Comparison of ENCODE assay signal across 11 cellular contexts in the genomic region with DNA sequence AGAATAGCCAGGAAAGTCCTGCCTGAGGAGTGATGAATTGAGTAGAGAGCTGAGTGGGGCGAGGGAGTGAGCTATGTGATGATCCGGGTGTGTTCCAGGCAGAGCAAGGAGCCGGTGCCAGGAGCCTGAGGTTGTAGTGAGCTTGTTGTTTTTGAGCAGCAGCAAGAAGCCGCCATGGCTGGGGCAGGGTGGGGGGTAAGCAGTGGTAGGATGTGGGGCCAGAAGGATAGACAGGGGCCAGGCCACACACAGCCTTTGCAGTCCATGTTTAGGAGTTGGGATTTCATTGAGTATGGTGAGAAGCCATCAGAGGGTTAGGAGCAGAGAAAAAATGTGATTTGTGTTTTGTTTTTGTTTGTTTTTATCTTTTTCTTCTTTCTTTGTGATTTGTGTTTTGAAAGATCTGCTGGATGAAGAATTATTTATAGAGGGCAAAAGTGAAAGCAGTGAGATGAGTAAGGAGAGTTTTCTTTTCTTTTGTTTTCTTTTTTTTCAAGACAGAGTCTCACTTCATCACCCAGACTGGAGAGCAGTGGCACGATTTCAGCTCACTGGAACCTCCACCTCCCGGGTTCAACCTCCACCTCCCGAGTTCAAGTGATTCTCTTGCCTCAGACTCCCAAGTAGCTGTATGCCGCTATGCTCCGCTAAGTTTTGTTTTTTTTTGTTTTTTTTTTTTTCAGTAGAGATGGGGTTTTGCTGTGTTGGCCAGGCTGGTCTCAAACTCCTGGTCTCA.
A peak's percentile ranks its signal among the peaks of the same experiment; 100 is the strongest.
DNase-seq lines count a peak whose midpoint lies in the region; ATAC-seq, FAIRE-seq and TF ChIP-seq lines count a peak whose summit lies in the region.
"Had no signal": no experiment of that assay in that cellular context is flagged by ENCODE, and none has a peak within 500 bp of the region (broad histone marks: within the 10 kb centered on the region; RNA-seq: fewer than 3 reads in every experiment).

No MANE protein-coding gene starts in this region.

- peaks cover 2 to 3% of the 10 kb centered on the region in 2 donors for H3K9me3 ChIP-seq in uterus

- H4K20me1 ChIP-seq in GM23338 (replicated peaks; ENCODE audit: insufficient read depth) = no peaks in the 10 kb centered on the region

- no peaks in the 10 kb centered on the region for H3K27me3 Mint-ChIP-seq in GM23338 (ENCODE audit: insufficient read depth, low read depth, poor library complexity)

- H3K4me3 Mint-ChIP-seq in GM23338 = no peak overlapping the region
- H3K4me3 Mint-ChIP-seq: central memory CD8-positive, alpha-beta T cell had no signal

- H3K27ac ChIP-seq in GM23338 (ENCODE audit: low read depth) (no peak overlapping the region), uterus (no peak overlapping the region)
- H3K27ac ChIP-seq: right lobe of liver had no signal

- H3F3A ChIP-seq in GM23338 (replicated peaks; ENCODE audit: low read depth) = no peaks in the 10 kb centered on the region

- H3K36me3 ChIP-seq in GM23338 (ENCODE audit: insufficient read depth) (no peaks in the 10 kb centered on the region), uterus (no peaks in the 10 kb centered on the region)
- H3K36me3 ChIP-seq: right lobe of liver had no signal

- 0 out of 2 replicates have a peak, but pooled peaks cover 3% of the 10 kb centered on the region for H3K4me1 ChIP-seq in GM23338 (ENCODE audit: insufficient read depth)
- no peaks in the 10 kb centered on the region for H3K4me1 ChIP-seq in uterus
- H3K4me1 ChIP-seq: right lobe of liver had no signal

- no peak for DNase-seq in GM18507 (ENCODE audit: extremely low spot score, insufficient read length, low read depth)
- no peak for DNase-seq in GM23338 (ENCODE audit: low spot score)
- peak; percentile 19 for DNase-seq in kidney glomerular epithelial cell (lab: John Stamatoyannopoulos, UW)
- no peak for DNase-seq in uterus
- no peak for DNase-seq in NCI-H1105 (lab: John Stamatoyannopoulos, UW)
- DNase-seq in activated naive CD4-positive, alpha-beta T cell treated with Interleukin-2 at 50 U/mL for 16 hours = no peak
- DNase-seq: activated T-cell treated with anti-CD3 and anti-CD28 coated beads, Interleukin-2, amount 50 U/mL, for 1 hour had no signal

- no peak overlapping the region for H3K4me2 ChIP-seq in GM23338

- H2AFZ ChIP-seq in GM23338 = peak overlapping the region; percentile 84

- H3K9me2 ChIP-seq in GM23338 (ENCODE audit: insufficient read depth) = no peaks in the 10 kb centered on the region

- H3K27me3 ChIP-seq in GM23338 (ENCODE audit: insufficient read depth) = no peaks in the 10 kb centered on the region
- no peaks in the 10 kb centered on the region for H3K27me3 ChIP-seq in uterus
- H3K27me3 ChIP-seq: right lobe of liver had no signal

- H3K4me3 ChIP-seq in GM23338 = no peak overlapping the region
- H3K4me3 ChIP-seq in uterus = no peak overlapping the region
- H3K4me3 ChIP-seq: right lobe of liver had no signal

- no peaks in the 10 kb centered on the region for H3K79me2 ChIP-seq in GM23338 (replicated peaks; ENCODE audit: insufficient read depth)

- H3K4me1 Mint-ChIP-seq in GM23338 = peaks cover 6% of the 10 kb centered on the region; the same call in 2 of the 3 replicates

- TF ChIP-seq CTCF in GM23338 (conservative IDR thresholded peaks at IDR 0.05; ENCODE audit: low read depth in 2 of 2) (no peak), uterus (IDR thresholded peaks at IDR 0.05) (no peak)

- 0 out of 2 replicates have a peak overlapping the region, but pooled peaks have one; percentile 4 for H3K27ac Mint-ChIP-seq in GM23338

- intact Hi-C loops in uterus (cut with DNase I; ENCODE audit: low total_unique reads) = no loop called here

- ATAC-seq in GM23338 (no peak), HG03558 (IDR thresholded peaks at IDR 0.05; ENCODE audit: extremely low read depth, unreplicated experiment) (peak; percentile 47), GM18909 (IDR thresholded peaks at IDR 0.05; ENCODE audit: poor library complexity, unreplicated experiment) (no peak)

- H3K36me3 Mint-ChIP-seq in GM23338 (ENCODE audit: low read depth) = no peaks in the 10 kb centered on the region

- no peak for TF ChIP-seq POLR2A in uterus (IDR thresholded peaks at IDR 0.05)

- H3K9me3 Mint-ChIP-seq in GM23338 = peaks cover 4% of the 10 kb centered on the region; the same call in 2 of the 3 replicates
- H3K9me3 Mint-ChIP-seq: central memory CD8-positive, alpha-beta T cell had no signal

- FAIRE-seq in GM18507 (lab: Jason Lieb, UNC) = peak; percentile 84

TF ChIP-seq in GM23338, 12 proteins besides CTCF, POLR2A, EP300 and RAD21 (continues in another document):
- no peak for TF ChIP-seq ZNF114 (CRISPR knock-in tag; IDR thresholded peaks at IDR 0.05)
- TF ChIP-seq ZNF331 (CRISPR knock-in tag; IDR thresholded peaks at IDR 0.05; ENCODE audit: low read depth) = no peak
- TF ChIP-seq POLR2AphosphoS5 (IDR thresholded peaks at IDR 0.05; ENCODE audit: low read depth) = no peak
- TF ChIP-seq ZNF462 (CRISPR knock-in tag; IDR thresholded peaks at IDR 0.05) = no peak
- no peak for TF ChIP-seq CREB1 (CRISPR knock-in tag; IDR thresholded peaks at IDR 0.05; ENCODE audit: low read depth)
- no peak for TF ChIP-seq STAT1 (IDR thresholded peaks at IDR 0.05; ENCODE audit: unreplicated experiment)
- TF ChIP-seq ETS1 (IDR thresholded peaks at IDR 0.05) = no peak
